Comparison of ENCODE assay signal across 11 cellular contexts in the genomic region with DNA sequence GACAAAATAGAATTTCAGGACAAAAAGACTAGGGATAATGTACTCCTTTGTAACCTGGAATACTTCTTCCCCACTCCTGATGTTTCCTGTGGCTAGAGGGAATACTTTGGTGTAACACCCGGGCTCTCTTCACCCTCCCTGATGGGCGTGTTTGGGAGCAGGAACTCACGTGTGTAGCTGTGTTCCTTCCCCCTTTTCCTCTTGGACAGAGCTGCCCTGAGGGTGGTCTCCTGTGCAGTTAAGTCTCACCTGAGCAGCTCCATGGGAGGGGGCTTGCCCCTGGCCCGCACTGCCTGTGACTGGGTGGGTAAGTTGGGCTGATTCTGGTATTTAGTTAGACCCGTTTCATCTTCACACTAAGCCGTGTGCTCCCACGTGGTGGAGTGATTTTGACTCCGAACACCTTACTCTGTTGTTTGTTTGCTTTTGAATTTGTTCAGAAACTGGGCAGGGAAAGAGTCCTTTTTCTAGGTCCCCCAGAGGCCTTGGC.
DNase-seq lines count a peak whose midpoint lies in the region; ATAC-seq and TF ChIP-seq lines count a peak whose summit lies in the region.
"Had no signal": no experiment of that assay in that cellular context is flagged by ENCODE, and none has a peak within 500 bp of the region (broad histone marks: within the 10 kb centered on the region; RNA-seq: fewer than 3 reads in every experiment).

No MANE protein-coding gene starts in this region.

- H3K9me3 Mint-ChIP-seq in Caco-2 (ENCODE audit: unreplicated experiment) (peaks cover 10% of the 10 kb centered on the region), glutamatergic neuron (ENCODE audit: unreplicated experiment) (no peaks in the 10 kb centered on the region)
- H3K9me3 Mint-ChIP-seq in activated naive CD8-positive, alpha-beta T cell treated with anti-CD3 and anti-CD28 coated beads for 36 hours: no peaks in the 10 kb centered on the region

- no peak for ATAC-seq in HG03565 (IDR thresholded peaks at IDR 0.05; ENCODE audit: unreplicated experiment)

- H3K4me3 ChIP-seq in Caco-2 (ENCODE audit: low read depth, low read length) (peak overlapping the region; percentile 71), mucosa of rectum (ENCODE audit: low read length in 2 of 2) (peak overlapping the region; percentile 59 to 69)
- H3K4me3 ChIP-seq: thoracic aorta had no signal

- H3K36me3 ChIP-seq in Caco-2 (ENCODE audit: control insufficient read depth, insufficient read depth, low read length): peaks cover under 1% of the 10 kb centered on the region; the same call in 1 of the 2 replicates
- H3K36me3 ChIP-seq in mucosa of rectum (ENCODE audit: control insufficient read depth in 2 of 2, insufficient read depth in 2 of 2, low read length in 2 of 2): peaks cover 0 to 4% of the 10 kb centered on the region in 2 donors
- H3K36me3 ChIP-seq: thoracic aorta had no signal

- H3K27me3 Mint-ChIP-seq in Caco-2 (ENCODE audit: insufficient read depth, unreplicated experiment) (no peaks in the 10 kb centered on the region), glutamatergic neuron (ENCODE audit: unreplicated experiment) (peaks cover 5% of the 10 kb centered on the region)
- no peaks in the 10 kb centered on the region for H3K27me3 Mint-ChIP-seq in activated naive CD8-positive, alpha-beta T cell treated with anti-CD3 and anti-CD28 coated beads for 36 hours

- H3K9me3 ChIP-seq in Caco-2: no peaks in the 10 kb centered on the region
- no peaks in the 10 kb centered on the region for H3K9me3 ChIP-seq in mucosa of rectum (ENCODE audit: control insufficient read depth in 2 of 2, low read length in 2 of 2)
- H3K9me3 ChIP-seq: thoracic aorta had no signal

- peak overlapping the region; percentile 74 for H3K4me3 Mint-ChIP-seq in Caco-2 (ENCODE audit: unreplicated experiment)
- H3K4me3 Mint-ChIP-seq in activated naive CD8-positive, alpha-beta T cell treated with anti-CD3 and anti-CD28 coated beads for 36 hours: no peak overlapping the region
- H3K4me3 Mint-ChIP-seq in glutamatergic neuron (ENCODE audit: unreplicated experiment): no peak overlapping the region

- no TSS peak for BruUV-seq in Caco-2 (replicated peaks; lab: Mats Ljungman, UMichigan)

- no peaks in the 10 kb centered on the region for H3K4me1 Mint-ChIP-seq in Caco-2 (ENCODE audit: low read depth, unreplicated experiment)
- no peaks in the 10 kb centered on the region for H3K4me1 Mint-ChIP-seq in activated naive CD8-positive, alpha-beta T cell treated with anti-CD3 and anti-CD28 coated beads for 36 hours
- H3K4me1 Mint-ChIP-seq in glutamatergic neuron (ENCODE audit: low read depth, unreplicated experiment): peaks cover 4% of the 10 kb centered on the region

- intact Hi-C loops in Caco-2 (cut with micrococcal nuclease; ENCODE audit: unreplicated experiment): no loop called here

- H3K36me3 Mint-ChIP-seq in Caco-2 (ENCODE audit: insufficient read depth, unreplicated experiment) (peaks cover 15% of the 10 kb centered on the region), glutamatergic neuron (ENCODE audit: unreplicated experiment) (no peaks in the 10 kb centered on the region)
- H3K36me3 Mint-ChIP-seq in activated naive CD8-positive, alpha-beta T cell treated with anti-CD3 and anti-CD28 coated beads for 36 hours: no peaks in the 10 kb centered on the region

- CTCF ChIA-PET in Caco-2 (lab: Charles Lee): interaction anchor here (0.9 to 1.0 kb wide), 2 partner anchors 37 to 189 kb away, joined by 4 to 5 read pairs; no protein-coding TSS in a partner anchor

- peak overlapping the region; percentile 38 to 46 for H3K9ac ChIP-seq in mucosa of rectum (ENCODE audit: low read depth in 1 of 2, low read length in 2 of 2)

- H3K4me1 ChIP-seq in Caco-2 (peaks cover 9% of the 10 kb centered on the region; the same call in 1 of the 2 replicates), mucosa of rectum (ENCODE audit: control insufficient read depth in 2 of 2, insufficient read depth in 2 of 2, low read length in 2 of 2) (no peaks in the 10 kb centered on the region)

- TF ChIP-seq CTCF in Caco-2 (IDR thresholded peaks at IDR 0.05; ENCODE audit: insufficient read depth in 1 of 2, low read depth in 1 of 2, low read length in 1 of 2, severe bottlenecking in 1 of 2, unreplicated experiment in 1 of 2) (no peak), glutamatergic neuron (IDR thresholded peaks at IDR 0.05; ENCODE audit: partially characterized antibody, unreplicated experiment) (no peak)

- H3K27me3 ChIP-seq in Caco-2 (replicated peaks; ENCODE audit: control insufficient read depth, insufficient read depth, low read length) (no peaks in the 10 kb centered on the region), mucosa of rectum (ENCODE audit: control insufficient read depth in 2 of 2, insufficient read depth in 2 of 2, low read length in 2 of 2) (no peaks in the 10 kb centered on the region)

- H3K27ac Mint-ChIP-seq in Caco-2 (ENCODE audit: unreplicated experiment) (peak overlapping the region; percentile 36), glutamatergic neuron (ENCODE audit: unreplicated experiment) (no peak overlapping the region)
- no peak overlapping the region for H3K27ac Mint-ChIP-seq in activated naive CD8-positive, alpha-beta T cell treated with anti-CD3 and anti-CD28 coated beads for 36 hours

- POLR2A ChIA-PET in Caco-2 (lab: Charles Lee): interaction anchor here (0.5 to 0.7 kb wide), 2 partner anchors 14 to 101 kb away, joined by 3 read pairs; no protein-coding TSS in a partner anchor

- H3K27ac ChIP-seq in mucosa of rectum (ENCODE audit: low read depth in 2 of 2, low read length in 2 of 2): no peak overlapping the region
- H3K27ac ChIP-seq: thoracic aorta had no signal

- peak; percentile 80 to 82 for DNase-seq in Caco-2
- peak; percentile 59 to 86 for DNase-seq in NCI-H2081 (lab: John Stamatoyannopoulos, UW)
- DNase-seq in dermis blood vessel endothelial cell: peak; percentile 55
- no peak for DNase-seq in occipital lobe (lab: John Stamatoyannopoulos, UW)
- no peak for DNase-seq in activated naive CD8-positive, alpha-beta T cell treated with anti-CD3 and anti-CD28 coated beads for 36 hours
- no peak for DNase-seq in glutamatergic neuron
- DNase-seq: NCI-H1436, small intestine had no signal

Comparison
In these comparisons a context has a peak if more than half of its experiments do, and no peak if none do; other contexts are left out.
1. DNase-seq: peak in Caco-2 (2 of 2), NCI-H2081 (2 of 2) and dermis blood vessel endothelial cell (single experiment); none in occipital lobe (single experiment), activated naive CD8-positive, alpha-beta T cell treated with anti-CD3 and anti-CD28 coated beads for 36 hours (single experiment) and glutamatergic neuron (single experiment).